In genomic region chr3:52777127-52777958, GRCh38 we compare ENCODE assay signal across 1 cellular context.
TF ChIP-seq lines count a peak whose summit lies in the region.

A gene with protein sequence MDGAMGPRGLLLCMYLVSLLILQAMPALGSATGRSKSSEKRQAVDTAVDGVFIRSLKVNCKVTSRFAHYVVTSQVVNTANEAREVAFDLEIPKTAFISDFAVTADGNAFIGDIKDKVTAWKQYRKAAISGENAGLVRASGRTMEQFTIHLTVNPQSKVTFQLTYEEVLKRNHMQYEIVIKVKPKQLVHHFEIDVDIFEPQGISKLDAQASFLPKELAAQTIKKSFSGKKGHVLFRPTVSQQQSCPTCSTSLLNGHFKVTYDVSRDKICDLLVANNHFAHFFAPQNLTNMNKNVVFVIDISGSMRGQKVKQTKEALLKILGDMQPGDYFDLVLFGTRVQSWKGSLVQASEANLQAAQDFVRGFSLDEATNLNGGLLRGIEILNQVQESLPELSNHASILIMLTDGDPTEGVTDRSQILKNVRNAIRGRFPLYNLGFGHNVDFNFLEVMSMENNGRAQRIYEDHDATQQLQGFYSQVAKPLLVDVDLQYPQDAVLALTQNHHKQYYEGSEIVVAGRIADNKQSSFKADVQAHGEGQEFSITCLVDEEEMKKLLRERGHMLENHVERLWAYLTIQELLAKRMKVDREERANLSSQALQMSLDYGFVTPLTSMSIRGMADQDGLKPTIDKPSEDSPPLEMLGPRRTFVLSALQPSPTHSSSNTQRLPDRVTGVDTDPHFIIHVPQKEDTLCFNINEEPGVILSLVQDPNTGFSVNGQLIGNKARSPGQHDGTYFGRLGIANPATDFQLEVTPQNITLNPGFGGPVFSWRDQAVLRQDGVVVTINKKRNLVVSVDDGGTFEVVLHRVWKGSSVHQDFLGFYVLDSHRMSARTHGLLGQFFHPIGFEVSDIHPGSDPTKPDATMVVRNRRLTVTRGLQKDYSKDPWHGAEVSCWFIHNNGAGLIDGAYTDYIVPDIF (plus strand): TSS chr3:52777599. CDS start chr3:52777616, 17 bp downstream.

TF ChIP-seq in HepG2, 621 proteins besides CTCF, POLR2A, EP300 and RAD21 (continues in another document):
- peak; percentile 68 for TF ChIP-seq ONECUT2 (CRISPR knock-in tag; IDR thresholded peaks at IDR 0.05)
- TF ChIP-seq NR2F6 (IDR thresholded peaks at IDR 0.05) = 0 out of 2 replicates have a peak, but pooled peaks have one; percentile 10
- TF ChIP-seq NR2F6 (CRISPR knock-in tag; IDR thresholded peaks at IDR 0.05) = no peak
- no peak for TF ChIP-seq TIGD3 (CRISPR knock-in tag; IDR thresholded peaks at IDR 0.05; ENCODE audit: borderline replicate concordance)
- TF ChIP-seq FOXC1 (CRISPR knock-in tag; IDR thresholded peaks at IDR 0.05; ENCODE audit: borderline replicate concordance) = 0 out of 2 replicates have a peak, but pooled peaks have one; percentile 3
- no peak for TF ChIP-seq DR1 (CRISPR knock-in tag; IDR thresholded peaks at IDR 0.05)
- TF ChIP-seq, protein P1, sequence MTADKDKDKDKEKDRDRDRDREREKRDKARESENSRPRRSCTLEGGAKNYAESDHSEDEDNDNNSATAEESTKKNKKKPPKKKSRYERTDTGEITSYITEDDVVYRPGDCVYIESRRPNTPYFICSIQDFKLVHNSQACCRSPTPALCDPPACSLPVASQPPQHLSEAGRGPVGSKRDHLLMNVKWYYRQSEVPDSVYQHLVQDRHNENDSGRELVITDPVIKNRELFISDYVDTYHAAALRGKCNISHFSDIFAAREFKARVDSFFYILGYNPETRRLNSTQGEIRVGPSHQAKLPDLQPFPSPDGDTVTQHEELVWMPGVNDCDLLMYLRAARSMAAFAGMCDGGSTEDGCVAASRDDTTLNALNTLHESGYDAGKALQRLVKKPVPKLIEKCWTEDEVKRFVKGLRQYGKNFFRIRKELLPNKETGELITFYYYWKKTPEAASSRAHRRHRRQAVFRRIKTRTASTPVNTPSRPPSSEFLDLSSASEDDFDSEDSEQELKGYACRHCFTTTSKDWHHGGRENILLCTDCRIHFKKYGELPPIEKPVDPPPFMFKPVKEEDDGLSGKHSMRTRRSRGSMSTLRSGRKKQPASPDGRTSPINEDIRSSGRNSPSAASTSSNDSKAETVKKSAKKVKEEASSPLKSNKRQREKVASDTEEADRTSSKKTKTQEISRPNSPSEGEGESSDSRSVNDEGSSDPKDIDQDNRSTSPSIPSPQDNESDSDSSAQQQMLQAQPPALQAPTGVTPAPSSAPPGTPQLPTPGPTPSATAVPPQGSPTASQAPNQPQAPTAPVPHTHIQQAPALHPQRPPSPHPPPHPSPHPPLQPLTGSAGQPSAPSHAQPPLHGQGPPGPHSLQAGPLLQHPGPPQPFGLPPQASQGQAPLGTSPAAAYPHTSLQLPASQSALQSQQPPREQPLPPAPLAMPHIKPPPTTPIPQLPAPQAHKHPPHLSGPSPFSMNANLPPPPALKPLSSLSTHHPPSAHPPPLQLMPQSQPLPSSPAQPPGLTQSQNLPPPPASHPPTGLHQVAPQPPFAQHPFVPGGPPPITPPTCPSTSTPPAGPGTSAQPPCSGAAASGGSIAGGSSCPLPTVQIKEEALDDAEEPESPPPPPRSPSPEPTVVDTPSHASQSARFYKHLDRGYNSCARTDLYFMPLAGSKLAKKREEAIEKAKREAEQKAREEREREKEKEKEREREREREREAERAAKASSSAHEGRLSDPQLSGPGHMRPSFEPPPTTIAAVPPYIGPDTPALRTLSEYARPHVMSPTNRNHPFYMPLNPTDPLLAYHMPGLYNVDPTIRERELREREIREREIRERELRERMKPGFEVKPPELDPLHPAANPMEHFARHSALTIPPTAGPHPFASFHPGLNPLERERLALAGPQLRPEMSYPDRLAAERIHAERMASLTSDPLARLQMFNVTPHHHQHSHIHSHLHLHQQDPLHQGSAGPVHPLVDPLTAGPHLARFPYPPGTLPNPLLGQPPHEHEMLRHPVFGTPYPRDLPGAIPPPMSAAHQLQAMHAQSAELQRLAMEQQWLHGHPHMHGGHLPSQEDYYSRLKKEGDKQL (CRISPR knock-in tag; IDR thresholded peaks at IDR 0.05; ENCODE audit: low read depth) = no peak
- 0 out of 2 replicates have a peak, but pooled peaks have one; percentile 10 for TF ChIP-seq SAFB2 (CRISPR knock-in tag; IDR thresholded peaks at IDR 0.05; ENCODE audit: borderline replicate concordance, low read depth)
- TF ChIP-seq ZNF20 (CRISPR knock-in tag; IDR thresholded peaks at IDR 0.05) = no peak
- TF ChIP-seq, protein P2, sequence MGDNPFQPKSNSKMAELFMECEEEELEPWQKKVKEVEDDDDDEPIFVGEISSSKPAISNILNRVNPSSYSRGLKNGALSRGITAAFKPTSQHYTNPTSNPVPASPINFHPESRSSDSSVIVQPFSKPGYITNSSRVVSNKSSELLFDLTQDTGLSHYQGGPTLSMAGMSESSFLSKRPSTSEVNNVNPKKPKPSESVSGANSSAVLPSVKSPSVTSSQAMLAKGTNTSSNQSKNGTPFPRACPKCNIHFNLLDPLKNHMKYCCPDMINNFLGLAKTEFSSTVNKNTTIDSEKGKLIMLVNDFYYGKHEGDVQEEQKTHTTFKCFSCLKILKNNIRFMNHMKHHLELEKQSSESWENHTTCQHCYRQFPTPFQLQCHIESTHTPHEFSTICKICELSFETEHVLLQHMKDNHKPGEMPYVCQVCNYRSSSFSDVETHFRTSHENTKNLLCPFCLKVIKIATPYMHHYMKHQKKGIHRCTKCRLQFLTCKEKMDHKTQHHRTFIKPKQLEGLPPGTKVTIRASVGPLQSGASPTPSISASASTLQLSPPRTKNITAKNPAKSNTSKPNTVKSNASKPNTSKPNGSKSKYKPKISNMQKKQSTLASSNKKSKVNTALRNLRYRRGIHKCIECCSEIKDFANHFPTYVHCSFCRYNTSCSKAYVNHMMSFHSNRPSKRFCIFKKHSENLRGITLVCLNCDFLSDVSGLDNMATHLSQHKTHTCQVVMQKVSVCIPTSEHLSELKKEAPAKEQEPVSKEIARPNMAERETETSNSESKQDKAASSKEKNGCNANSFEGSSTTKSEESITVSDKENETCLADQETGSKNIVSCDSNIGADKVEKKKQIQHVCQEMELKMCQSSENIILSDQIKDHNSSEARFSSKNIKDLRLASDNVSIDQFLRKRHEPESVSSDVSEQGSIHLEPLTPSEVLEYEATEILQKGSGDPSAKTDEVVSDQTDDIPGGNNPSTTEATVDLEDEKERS (CRISPR knock-in tag; IDR thresholded peaks at IDR 0.05) = 0 out of 2 replicates have a peak, but pooled peaks have one; percentile 45
- TF ChIP-seq ZNF383 (CRISPR knock-in tag; IDR thresholded peaks at IDR 0.05; ENCODE audit: borderline replicate concordance) = no peak
- TF ChIP-seq FOXO1 (CRISPR knock-in tag; IDR thresholded peaks at IDR 0.05) = peak; percentile 25; the same call in 1 of the 2 replicates
- no peak for TF ChIP-seq ZNF652 (CRISPR knock-in tag; IDR thresholded peaks at IDR 0.05; ENCODE audit: borderline replicate concordance, low read depth)
- TF ChIP-seq RBAK (CRISPR knock-in tag; IDR thresholded peaks at IDR 0.05) = no peak
- 0 out of 2 replicates have a peak, but pooled peaks have one; percentile 25 for TF ChIP-seq SNAPC2 (CRISPR knock-in tag; IDR thresholded peaks at IDR 0.05)
- TF ChIP-seq, protein P3, sequence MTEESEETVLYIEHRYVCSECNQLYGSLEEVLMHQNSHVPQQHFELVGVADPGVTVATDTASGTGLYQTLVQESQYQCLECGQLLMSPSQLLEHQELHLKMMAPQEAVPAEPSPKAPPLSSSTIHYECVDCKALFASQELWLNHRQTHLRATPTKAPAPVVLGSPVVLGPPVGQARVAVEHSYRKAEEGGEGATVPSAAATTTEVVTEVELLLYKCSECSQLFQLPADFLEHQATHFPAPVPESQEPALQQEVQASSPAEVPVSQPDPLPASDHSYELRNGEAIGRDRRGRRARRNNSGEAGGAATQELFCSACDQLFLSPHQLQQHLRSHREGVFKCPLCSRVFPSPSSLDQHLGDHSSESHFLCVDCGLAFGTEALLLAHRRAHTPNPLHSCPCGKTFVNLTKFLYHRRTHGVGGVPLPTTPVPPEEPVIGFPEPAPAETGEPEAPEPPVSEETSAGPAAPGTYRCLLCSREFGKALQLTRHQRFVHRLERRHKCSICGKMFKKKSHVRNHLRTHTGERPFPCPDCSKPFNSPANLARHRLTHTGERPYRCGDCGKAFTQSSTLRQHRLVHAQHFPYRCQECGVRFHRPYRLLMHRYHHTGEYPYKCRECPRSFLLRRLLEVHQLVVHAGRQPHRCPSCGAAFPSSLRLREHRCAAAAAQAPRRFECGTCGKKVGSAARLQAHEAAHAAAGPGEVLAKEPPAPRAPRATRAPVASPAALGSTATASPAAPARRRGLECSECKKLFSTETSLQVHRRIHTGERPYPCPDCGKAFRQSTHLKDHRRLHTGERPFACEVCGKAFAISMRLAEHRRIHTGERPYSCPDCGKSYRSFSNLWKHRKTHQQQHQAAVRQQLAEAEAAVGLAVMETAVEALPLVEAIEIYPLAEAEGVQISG (CRISPR knock-in tag; IDR thresholded peaks at IDR 0.05) = peak; percentile 38; the same call in 1 of the 2 replicates
- peak; percentile 51; the same call in 1 of the 2 replicates for TF ChIP-seq PITX1 (CRISPR knock-in tag; IDR thresholded peaks at IDR 0.05)
- TF ChIP-seq, protein P4, sequence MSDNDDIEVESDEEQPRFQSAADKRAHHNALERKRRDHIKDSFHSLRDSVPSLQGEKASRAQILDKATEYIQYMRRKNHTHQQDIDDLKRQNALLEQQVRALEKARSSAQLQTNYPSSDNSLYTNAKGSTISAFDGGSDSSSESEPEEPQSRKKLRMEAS (IDR thresholded peaks at IDR 0.05) = 0 out of 2 replicates have a peak, but pooled peaks have one; percentile 42
- TF ChIP-seq MIXL1 (CRISPR knock-in tag; IDR thresholded peaks at IDR 0.05) = 0 out of 2 replicates have a peak, but pooled peaks have one; percentile 45
- TF ChIP-seq TBX3 (IDR thresholded peaks at IDR 0.05; ENCODE audit: borderline replicate concordance) = no peak
- TF ChIP-seq SALL1 (CRISPR knock-in tag; IDR thresholded peaks at IDR 0.05) = peak; percentile 71
- TF ChIP-seq FOXA3 (CRISPR knock-in tag; IDR thresholded peaks at IDR 0.05) = peak; percentile 37; the same call in 1 of the 2 replicates
- TF ChIP-seq ZNF687 (CRISPR knock-in tag; IDR thresholded peaks at IDR 0.05) = peak; percentile 82
- peak; percentile 66 for TF ChIP-seq HNF1A (IDR thresholded peaks at IDR 0.05; ENCODE audit: low read depth)
- no peak for TF ChIP-seq HNF1A (CRISPR knock-in tag; IDR thresholded peaks at IDR 0.05; ENCODE audit: borderline replicate concordance)
- TF ChIP-seq HDAC2 (CRISPR knock-in tag; IDR thresholded peaks at IDR 0.05) = peak; percentile 15; the same call in 1 of the 2 replicates
- TF ChIP-seq SRF (IDR thresholded peaks at IDR 0.05; ENCODE audit: low read depth, low read length) = no peak
